15 cellular contexts compared by ENCODE assay signal in the genomic region with DNA sequence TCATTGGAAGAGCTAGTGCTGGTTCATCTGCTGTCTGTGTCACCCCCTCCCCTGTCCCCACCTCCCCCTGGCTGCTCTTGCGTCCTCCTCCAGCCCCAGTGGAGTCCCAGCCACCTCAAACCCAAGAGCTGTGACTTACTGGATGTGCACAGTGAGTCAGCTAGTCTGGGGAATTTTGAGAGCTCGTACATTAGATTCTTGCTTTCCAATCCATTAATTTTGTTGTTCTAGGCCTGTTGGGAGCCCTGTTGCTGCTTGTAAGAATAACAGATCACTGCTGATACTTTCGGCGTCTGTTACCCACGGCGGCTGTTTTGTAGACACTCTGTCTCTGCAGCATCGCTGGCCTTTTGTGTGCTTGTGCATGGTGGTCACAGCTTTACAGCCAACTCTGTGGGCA.
"Had no signal": no experiment of that assay in that cellular context is flagged by ENCODE, and none has a peak within 500 bp of the region (broad histone marks: within the 10 kb centered on the region; RNA-seq: fewer than 3 reads in every experiment).

No MANE protein-coding gene starts in this region.

- H3K9me3 Mint-ChIP-seq: activated CD4-positive, alpha-beta memory T cell treated with anti-CD3 and anti-CD28 coated beads for 36 hours; activated naive CD4-positive, alpha-beta T cell treated with anti-CD3 and anti-CD28 coated beads, Interleukin-2, amount 10 ng/mL, durations not matched to agents 7 days and 5 days; stimulated activated effector memory CD8-positive, alpha-beta T cell treated with anti-CD3 and anti-CD28 coated beads, Interleukin-12 subunit alpha, Interleukin-12 subunit beta, amount 100 ng/mL, for 72 hours had no signal

- H3K4me1 ChIP-seq: ascending aorta, gastroesophageal sphincter, tibial artery, uterus had no signal

- ATAC-seq: activated CD8-positive, alpha-beta memory T cell treated with anti-CD3 and anti-CD28 coated beads, Interleukin-2, amount 10 ng/mL, durations not matched to agents 7 days and 5 days; gastroesophageal sphincter; stimulated activated effector memory CD8-positive, alpha-beta T cell treated with anti-CD3 and anti-CD28 coated beads, Interleukin-12 subunit alpha, Interleukin-12 subunit beta, amount 100 ng/mL, for 72 hours had no signal

- H3K4me3 ChIP-seq: ascending aorta, cardiac muscle cell, dorsolateral prefrontal cortex, gastroesophageal sphincter, ovary, tibial artery, uterus had no signal

- H3K36me3 Mint-ChIP-seq: activated CD4-positive, alpha-beta memory T cell treated with anti-CD3 and anti-CD28 coated beads for 36 hours; activated CD8-positive, alpha-beta memory T cell treated with anti-CD3 and anti-CD28 coated beads, Interleukin-2, amount 10 ng/mL, durations not matched to agents 7 days and 5 days; activated naive CD4-positive, alpha-beta T cell treated with anti-CD3 and anti-CD28 coated beads, Interleukin-2, amount 10 ng/mL, durations not matched to agents 7 days and 5 days; stimulated activated effector memory CD8-positive, alpha-beta T cell treated with anti-CD3 and anti-CD28 coated beads, Interleukin-12 subunit alpha, Interleukin-12 subunit beta, amount 100 ng/mL, for 72 hours had no signal

- H3K9me3 ChIP-seq: ascending aorta, gastroesophageal sphincter, ovary, tibial artery, uterus had no signal

- H3K27me3 ChIP-seq: ascending aorta, cardiac muscle cell, dorsolateral prefrontal cortex, gastroesophageal sphincter, ovary, uterus had no signal

- H3K27me3 Mint-ChIP-seq: activated CD4-positive, alpha-beta memory T cell treated with anti-CD3 and anti-CD28 coated beads for 36 hours; activated CD8-positive, alpha-beta memory T cell treated with anti-CD3 and anti-CD28 coated beads, Interleukin-2, amount 10 ng/mL, durations not matched to agents 7 days and 5 days; activated naive CD4-positive, alpha-beta T cell treated with anti-CD3 and anti-CD28 coated beads, Interleukin-2, amount 10 ng/mL, durations not matched to agents 7 days and 5 days had no signal

- H3K4me3 Mint-ChIP-seq: activated CD4-positive, alpha-beta memory T cell treated with anti-CD3 and anti-CD28 coated beads for 36 hours; activated CD8-positive, alpha-beta memory T cell treated with anti-CD3 and anti-CD28 coated beads, Interleukin-2, amount 10 ng/mL, durations not matched to agents 7 days and 5 days; activated naive CD4-positive, alpha-beta T cell treated with anti-CD3 and anti-CD28 coated beads, Interleukin-2, amount 10 ng/mL, durations not matched to agents 7 days and 5 days; stimulated activated effector memory CD8-positive, alpha-beta T cell treated with anti-CD3 and anti-CD28 coated beads, Interleukin-12 subunit alpha, Interleukin-12 subunit beta, amount 100 ng/mL, for 72 hours had no signal

- H3K27ac Mint-ChIP-seq: activated CD4-positive, alpha-beta memory T cell treated with anti-CD3 and anti-CD28 coated beads for 36 hours; activated CD8-positive, alpha-beta memory T cell treated with anti-CD3 and anti-CD28 coated beads, Interleukin-2, amount 10 ng/mL, durations not matched to agents 7 days and 5 days; activated naive CD4-positive, alpha-beta T cell treated with anti-CD3 and anti-CD28 coated beads, Interleukin-2, amount 10 ng/mL, durations not matched to agents 7 days and 5 days; stimulated activated effector memory CD8-positive, alpha-beta T cell treated with anti-CD3 and anti-CD28 coated beads, Interleukin-12 subunit alpha, Interleukin-12 subunit beta, amount 100 ng/mL, for 72 hours had no signal

- H3K4me1 Mint-ChIP-seq: activated CD8-positive, alpha-beta memory T cell treated with anti-CD3 and anti-CD28 coated beads, Interleukin-2, amount 10 ng/mL, durations not matched to agents 7 days and 5 days; activated naive CD4-positive, alpha-beta T cell treated with anti-CD3 and anti-CD28 coated beads, Interleukin-2, amount 10 ng/mL, durations not matched to agents 7 days and 5 days; stimulated activated effector memory CD8-positive, alpha-beta T cell treated with anti-CD3 and anti-CD28 coated beads, Interleukin-12 subunit alpha, Interleukin-12 subunit beta, amount 100 ng/mL, for 72 hours had no signal

- H3K36me3 ChIP-seq: ascending aorta, cardiac muscle cell, gastroesophageal sphincter, ovary, tibial artery, uterus, WERI-Rb-1 had no signal

- DNase-seq: activated CD4-positive, alpha-beta memory T cell treated with anti-CD3 and anti-CD28 coated beads for 36 hours; activated CD8-positive, alpha-beta memory T cell treated with anti-CD3 and anti-CD28 coated beads, Interleukin-2, amount 10 ng/mL, durations not matched to agents 7 days and 5 days; activated naive CD4-positive, alpha-beta T cell treated with anti-CD3 and anti-CD28 coated beads, Interleukin-2, amount 10 ng/mL, durations not matched to agents 7 days and 5 days; activated T-cell treated with anti-CD3 and anti-CD28 coated beads, Interleukin-2, amount 50 U/mL, for 1 hour; mesendoderm; ovary; stimulated activated CD4-positive, alpha-beta T cell treated with anti-CD3 and anti-CD28 coated beads, Interleukin-1b, Interleukin-23, amount 100 ng/mL, for 48 hours; tibial artery; uterus; WERI-Rb-1 had no signal
